ENCODE assay signal across 8 cellular contexts in genomic region chr20:667351-668034, GRCh38. TPM values are rescaled to one million over a fixed set of nuclear protein-coding genes. Genes with fewer than 3 reads are reported as not detected.
DNase-seq lines count a peak whose midpoint lies in the region; ATAC-seq and TF ChIP-seq lines count a peak whose summit lies in the region.

No MANE protein-coding gene starts in this region.

- H3K36me3 Mint-ChIP-seq in endothelial cell (ENCODE audit: low read depth, unreplicated experiment) (peaks cover 6% of the 10 kb centered on the region), neural crest cell (ENCODE audit: low read depth) (no peaks in the 10 kb centered on the region), type B pancreatic cell (no peaks in the 10 kb centered on the region)

- H3K27me3 Mint-ChIP-seq in endothelial cell (ENCODE audit: unreplicated experiment) = peaks cover 19% of the 10 kb centered on the region
- H3K27me3 Mint-ChIP-seq in neural crest cell (ENCODE audit: low read depth) = peaks cover 48% of the 10 kb centered on the region
- H3K27me3 Mint-ChIP-seq in type B pancreatic cell = peaks cover 50% of the 10 kb centered on the region

- DNase-seq in GM10248 (ENCODE audit: extremely low spot score) (peak; percentile 70), MM.1S (peak; percentile 45), endothelial cell (ENCODE audit: low spot score) (peak; percentile 78), neural crest cell (ENCODE audit: low read depth, low spot score) (peak; percentile 59), type B pancreatic cell (ENCODE audit: extremely low spot score, unreplicated experiment) (no peak), NCI-H226 (no peak)
- peak; percentile 39 for DNase-seq in activated CD8-positive, alpha-beta memory T cell treated with anti-CD3 and anti-CD28 coated beads for 4 hours (ENCODE audit: low read depth in 2 of 2)

- H3K27ac Mint-ChIP-seq in endothelial cell (ENCODE audit: unreplicated experiment) (no peak overlapping the region), neural crest cell (ENCODE audit: unreplicated experiment) (no peak overlapping the region), type B pancreatic cell (no peak overlapping the region)

- no peaks in the 10 kb centered on the region for H3K9me3 ChIP-seq in MM.1S (replicated peaks; ENCODE audit: insufficient read depth, low read length)

- H3K4me3 Mint-ChIP-seq in endothelial cell (ENCODE audit: unreplicated experiment) (no peak overlapping the region), neural crest cell (peak overlapping the region; percentile 18), type B pancreatic cell (no peak overlapping the region)

- H2AFZ ChIP-seq in MM.1S (ENCODE audit: low read length) = no peak overlapping the region

- H3K36me3 ChIP-seq in MM.1S (replicated peaks; ENCODE audit: insufficient read depth, low read length) = no peaks in the 10 kb centered on the region

- H3F3A ChIP-seq in MM.1S (ENCODE audit: insufficient read depth, low read length) = no peaks in the 10 kb centered on the region

- no peaks in the 10 kb centered on the region for H3K4me1 ChIP-seq in MM.1S (ENCODE audit: low read length)

- no peak overlapping the region for H3K4me3 ChIP-seq in MM.1S (ENCODE audit: low read length)

- no peak overlapping the region for H3K4me2 ChIP-seq in MM.1S (ENCODE audit: low read depth, low read length)

- CTCF ChIA-PET in GM10248 (lab: Yijun Ruan, JAX) = interaction anchor here (0.7 to 7.9 kb wide), 39 partner anchors 10 to 337 kb away, joined by 3 to 69 read pairs (median 5); partner anchors contain the start of genes CSNK2A1 and SCRT2

- POLR2A ChIA-PET in GM10248 (lab: Yijun Ruan, JAX) = interaction anchor here (1.1 kb wide), 1 partner anchor 16 kb away, joined by 4 read pairs; no protein-coding TSS in a partner anchor

- H3K27me3 ChIP-seq in MM.1S (replicated peaks; ENCODE audit: insufficient read depth, low read length) = peaks cover 8% of the 10 kb centered on the region

- H3K9ac ChIP-seq in MM.1S (ENCODE audit: low read length) = no peak overlapping the region

- no peaks in the 10 kb centered on the region for H3K9me2 ChIP-seq in MM.1S (replicated peaks; ENCODE audit: insufficient read depth, low read length)

- H4K20me1 ChIP-seq in MM.1S (ENCODE audit: insufficient read depth, low read length) = no peaks in the 10 kb centered on the region

- TF ChIP-seq CTCF in GM10248 (IDR thresholded peaks at IDR 0.05; ENCODE audit: control extremely low read depth, extremely low read depth, low read depth, missing control alignments) (peak; percentile 83), MM.1S (IDR thresholded peaks at IDR 0.05; ENCODE audit: low read length) (peak; percentile 92), endothelial cell (IDR thresholded peaks at IDR 0.05; ENCODE audit: unreplicated experiment) (peak; percentile 80), neural crest cell (conservative IDR thresholded peaks at IDR 0.05) (peak; percentile 77), type B pancreatic cell (conservative IDR thresholded peaks at IDR 0.05) (peak; percentile 84)

- no peaks in the 10 kb centered on the region for H3K79me2 ChIP-seq in MM.1S (ENCODE audit: low read length)

- H3K9me3 Mint-ChIP-seq in endothelial cell (ENCODE audit: unreplicated experiment) = no peaks in the 10 kb centered on the region
- H3K9me3 Mint-ChIP-seq in neural crest cell = no peaks in the 10 kb centered on the region
- H3K9me3 Mint-ChIP-seq in type B pancreatic cell = no peaks in the 10 kb centered on the region

- no peak for ATAC-seq in GM21529 (IDR thresholded peaks at IDR 0.05; ENCODE audit: unreplicated experiment)

- H3K27ac ChIP-seq in MM.1S (ENCODE audit: low read length) = no peak overlapping the region

- H3K4me1 Mint-ChIP-seq in endothelial cell (ENCODE audit: unreplicated experiment) (peaks cover 7% of the 10 kb centered on the region), neural crest cell (peaks cover 8% of the 10 kb centered on the region), type B pancreatic cell (ENCODE audit: unreplicated experiment) (peaks cover 13% of the 10 kb centered on the region)

RNA-seq across cellular contexts. Expression of gene SCRT2, which starts 8.1 kb away (rescaled TPM):
- total RNA-seq in endothelial cell (ENCODE audit: unreplicated experiment) = not detected
- 3.7 and 4.1 TPM in 2 replicates for total RNA-seq in neural crest cell
- 0.36 TPM in 1 of 2 replicates, not detected in the other for total RNA-seq in type B pancreatic cell (ENCODE audit: low replicate concordance)

RNA-seq across cellular contexts. Expression of gene SRXN1, which starts 14.5 kb away (rescaled TPM):
- total RNA-seq in endothelial cell (ENCODE audit: unreplicated experiment) (4.1 TPM), neural crest cell (10.7 and 12.6 TPM in 2 replicates), type B pancreatic cell (ENCODE audit: low replicate concordance) (16.3 and 25.4 TPM in 2 replicates)

RNA-seq across cellular contexts. Expression of gene TCF15, which starts 57.4 kb away (rescaled TPM):
- total RNA-seq in endothelial cell (ENCODE audit: unreplicated experiment) (6.6 TPM), neural crest cell (0.32 and 0.61 TPM in 2 replicates), type B pancreatic cell (ENCODE audit: low replicate concordance) (0.94 TPM in 1 of 2 replicates, not detected in the other)

Comparison
In these comparisons a context has a peak if more than half of its experiments do, and no peak if none do; other contexts are left out.
1. DNase-seq: peak in GM10248 (single experiment), MM.1S (single experiment), activated CD8-positive, alpha-beta memory T cell treated with anti-CD3 and anti-CD28 coated beads for 4 hours (2 of 2), endothelial cell (single experiment) and neural crest cell (single experiment); none in type B pancreatic cell (single experiment) and NCI-H226 (single experiment).
2. Peak in every context shown above with its lines, with median percentiles within 50 percentile points of each other: CTCF ChIP-seq.